In the genomic region with DNA sequence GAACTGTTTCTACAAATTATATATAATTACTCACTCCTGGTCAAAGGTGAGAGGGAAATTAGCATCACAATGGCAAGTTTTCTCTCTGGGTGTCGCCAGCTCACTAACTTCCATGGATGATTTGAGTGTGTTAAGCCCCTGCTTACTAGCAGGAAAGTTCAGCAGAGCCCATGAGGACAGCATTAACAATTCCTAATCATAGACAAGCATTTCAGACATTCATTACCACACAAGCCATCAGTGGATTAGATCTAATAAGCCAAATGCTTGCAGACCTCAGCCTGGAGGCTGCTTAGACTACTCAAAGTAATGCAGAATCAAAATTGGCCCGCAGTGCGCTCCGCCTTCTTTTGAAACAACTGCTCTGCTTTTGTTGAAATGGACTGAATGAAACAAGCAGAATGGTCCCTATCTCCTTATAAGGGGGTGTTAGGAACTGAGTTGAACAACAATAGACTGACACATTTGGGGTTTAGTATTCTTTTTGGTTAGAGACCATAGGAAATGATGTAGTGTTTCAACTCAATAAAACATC, we compare ENCODE assay signal across 13 cellular contexts. TPM values are rescaled to one million over a fixed set of nuclear protein-coding genes. Genes with fewer than 3 reads are reported as not detected.
DNase-seq lines count a peak whose midpoint lies in the region; ATAC-seq and TF ChIP-seq lines count a peak whose summit lies in the region.
"Had no signal": no experiment of that assay in that cellular context is flagged by ENCODE, and none has a peak within 500 bp of the region (broad histone marks: within the 10 kb centered on the region; RNA-seq: fewer than 3 reads in every experiment).

No MANE protein-coding gene starts in this region.

- 50 to 52% methylated on average over 4 of the region's 4 CpGs for WGBS in lower leg skin, 2 donors

- H3K36me3 ChIP-seq in subcutaneous abdominal adipose tissue (ENCODE audit: control insufficient read depth in 5 of 5, insufficient read depth in 5 of 5, low read length in 5 of 5) = no peaks in the 10 kb centered on the region

- intact Hi-C loops in dorsolateral prefrontal cortex (cut with DNase I) (no loop called here), lower leg skin (cut with DNase I; ENCODE audit: low total_unique reads) (no loop called here)

- TF ChIP-seq CTCF in dorsolateral prefrontal cortex (IDR thresholded peaks at IDR 0.05 in 54 of 56, conservative IDR thresholded peaks at IDR 0.05 in 2 of 56; ENCODE audit: low read depth in 1 of 56, partially characterized antibody in 56 of 56) (no peak), lower leg skin (IDR thresholded peaks at IDR 0.05) (no peak)

- ATAC-seq in HG03039 (IDR thresholded peaks at IDR 0.05; ENCODE audit: unreplicated experiment) = no peak

- no peak overlapping the region for H3K4me3 Mint-ChIP-seq in activated CD4-positive, alpha-beta T cell treated with anti-CD3 and anti-CD28 coated beads, Interleukin-2, amount 10 ng/mL, durations not matched to agents 7 days and 5 days
- H3K4me3 Mint-ChIP-seq: activated naive CD4-positive, alpha-beta T cell treated with anti-CD3 and anti-CD28 coated beads for 36 hours had no signal

- H3K36me3 Mint-ChIP-seq in activated CD4-positive, alpha-beta T cell treated with anti-CD3 and anti-CD28 coated beads, Interleukin-2, amount 10 ng/mL, durations not matched to agents 7 days and 5 days (ENCODE audit: low read depth) = no peaks in the 10 kb centered on the region

- TF ChIP-seq POLR2A in lower leg skin (IDR thresholded peaks at IDR 0.05) = no peak

- H3K27ac ChIP-seq in dorsolateral prefrontal cortex (peak overlapping the region in 40 of 59 donors; percentile 6 to 85 (median 61)), subcutaneous abdominal adipose tissue (ENCODE audit: low read depth, low read length) (peak overlapping the region; percentile 68)
- H3K27ac ChIP-seq: epithelial cell of prostate had no signal

- DNase-seq in M059J (ENCODE audit: low read depth) (peak; percentile 56), dorsolateral prefrontal cortex (peak in 2 of 10 donors; percentile 33 to 40), lower leg skin (ENCODE audit: low spot score in 2 of 2) (peak; percentile 57 to 89), dermis blood vessel endothelial cell (no peak), GM19240 (ENCODE audit: insufficient read length, low spot score) (no peak)
- DNase-seq in activated CD4-positive, alpha-beta T cell treated with anti-CD3 and anti-CD28 coated beads, Interleukin-2, amount 10 ng/mL, durations not matched to agents 7 days and 5 days = no peak
- DNase-seq: activated CD4-positive, alpha-beta T cell treated with anti-CD3 and anti-CD28 coated beads for 4 hours; activated naive CD4-positive, alpha-beta T cell treated with anti-CD3 and anti-CD28 coated beads for 36 hours; DMS 273 treated with DMSO at 0.1 percent for 48 hours; Kasumi-1 had no signal

- no peaks in the 10 kb centered on the region for H3K27me3 ChIP-seq in dorsolateral prefrontal cortex
- H3K27me3 ChIP-seq in subcutaneous abdominal adipose tissue (ENCODE audit: control insufficient read depth in 5 of 5, insufficient read depth in 4 of 5, low read length in 5 of 5) = peaks cover 0 to 2% (median 0%) of the 10 kb centered on the region in 5 donors

- peaks cover 0 to 13% (median 5%) of the 10 kb centered on the region in 5 donors for H3K4me1 ChIP-seq in subcutaneous abdominal adipose tissue (ENCODE audit: control insufficient read depth in 5 of 5, insufficient read depth in 5 of 5, low read length in 5 of 5)

- no peak overlapping the region for H3K27ac Mint-ChIP-seq in activated CD4-positive, alpha-beta T cell treated with anti-CD3 and anti-CD28 coated beads, Interleukin-2, amount 10 ng/mL, durations not matched to agents 7 days and 5 days
- H3K27ac Mint-ChIP-seq: activated naive CD4-positive, alpha-beta T cell treated with anti-CD3 and anti-CD28 coated beads for 36 hours had no signal

- no peaks in the 10 kb centered on the region for H3K9me3 ChIP-seq in subcutaneous abdominal adipose tissue (ENCODE audit: control insufficient read depth in 5 of 5, low read length in 5 of 5)

- no peaks in the 10 kb centered on the region for H3K4me1 Mint-ChIP-seq in activated CD4-positive, alpha-beta T cell treated with anti-CD3 and anti-CD28 coated beads, Interleukin-2, amount 10 ng/mL, durations not matched to agents 7 days and 5 days

- no peaks in the 10 kb centered on the region for H3K9me3 Mint-ChIP-seq in activated CD4-positive, alpha-beta T cell treated with anti-CD3 and anti-CD28 coated beads, Interleukin-2, amount 10 ng/mL, durations not matched to agents 7 days and 5 days
- H3K9me3 Mint-ChIP-seq: activated naive CD4-positive, alpha-beta T cell treated with anti-CD3 and anti-CD28 coated beads for 36 hours had no signal

- H3K27me3 Mint-ChIP-seq in activated CD4-positive, alpha-beta T cell treated with anti-CD3 and anti-CD28 coated beads, Interleukin-2, amount 10 ng/mL, durations not matched to agents 7 days and 5 days = peaks cover 25% of the 10 kb centered on the region

- CTCF ChIA-PET in activated CD4-positive, alpha-beta T cell treated with anti-CD3 and anti-CD28 coated beads, Interleukin-2, amount 10 ng/mL, durations not matched to agents 7 days and 5 days (lab: Charles Lee) = no interaction called here

- peak overlapping the region in 1 of 5 donors; percentile 16 for H3K9ac ChIP-seq in subcutaneous abdominal adipose tissue (ENCODE audit: low read length in 5 of 5)

- H3K4me3 ChIP-seq in dorsolateral prefrontal cortex = peak overlapping the region in 43 of 59 donors; percentile 1 to 54 (median 32)
- no peak overlapping the region for H3K4me3 ChIP-seq in lower leg skin (ENCODE audit: low read depth, poor library complexity, severe bottlenecking)
- H3K4me3 ChIP-seq in subcutaneous abdominal adipose tissue (ENCODE audit: low read depth in 1 of 5, low read length in 5 of 5) = peak overlapping the region in 2 of 5 donors; percentile 11 to 56

- POLR2A ChIA-PET in activated CD4-positive, alpha-beta T cell treated with anti-CD3 and anti-CD28 coated beads, Interleukin-2, amount 10 ng/mL, durations not matched to agents 7 days and 5 days (lab: Charles Lee) = no interaction called here

RNA-seq across cellular contexts. Expression of gene GORAB, which starts 54.4 kb away (rescaled TPM):
- 12.7 and 13.8 TPM in 2 replicates for total RNA-seq in M059J (2014; rRNA removed; shearing (Covaris generic))
- 10 to 100 TPM in 84 of 120 experiments, 1 to 10 TPM in 36; 5.4 to 20.8 (median 11.4) TPM for total RNA-seq in dorsolateral prefrontal cortex
- total RNA-seq in lower leg skin = 1 to 10 TPM; 3.7 to 8.5 (median 5.0) TPM
- 12.4 and 12.8 TPM in 2 replicates for total RNA-seq in dermis blood vessel endothelial cell
- total RNA-seq in activated CD4-positive, alpha-beta T cell treated with anti-CD3 and anti-CD28 coated beads, Interleukin-2, amount 10 ng/mL, durations not matched to agents 7 days and 5 days = 10 to 100 TPM; 12.9 to 13.0 TPM

Comparison
In these comparisons a context has a peak if more than half of its experiments do, and no peak if none do; other contexts are left out.
1. DNase-seq: peak in M059J (single experiment) and lower leg skin (2 of 2); none in dermis blood vessel endothelial cell (single experiment), GM19240 (single experiment) and activated CD4-positive, alpha-beta T cell treated with anti-CD3 and anti-CD28 coated beads, Interleukin-2, amount 10 ng/mL, durations not matched to agents 7 days and 5 days (single experiment).